Comparison of ENCODE assay signal across 1 cellular context in genomic region chr12:49264873-49265792, GRCh38.
TF ChIP-seq lines count a peak whose summit lies in the region.

TSS of gene TUBA1C (plus strand) at chr12:49265082. CDS start at chr12:49265182, 100 bp downstream.

TF ChIP-seq in HepG2, 621 proteins besides CTCF, POLR2A, EP300 and RAD21 (continued from another document and continues in another):
- TF ChIP-seq ZNF407 (CRISPR knock-in tag; IDR thresholded peaks at IDR 0.05; ENCODE audit: not compliant biosample characterization): peak; percentile 51
- TF ChIP-seq BRCA1 (CRISPR knock-in tag; IDR thresholded peaks at IDR 0.05): peak; percentile 89
- no peak for TF ChIP-seq ZKSCAN5 (CRISPR knock-in tag; IDR thresholded peaks at IDR 0.05)
- TF ChIP-seq SMAD3 (CRISPR knock-in tag; IDR thresholded peaks at IDR 0.05): no peak
- no peak for TF ChIP-seq HMG20A (CRISPR knock-in tag; IDR thresholded peaks at IDR 0.05; ENCODE audit: borderline replicate concordance)
- TF ChIP-seq ZNF879 (CRISPR knock-in tag; IDR thresholded peaks at IDR 0.05): no peak
- peak; percentile 91 for TF ChIP-seq SALL2 (CRISPR knock-in tag; IDR thresholded peaks at IDR 0.05)
- no peak for TF ChIP-seq FOXP1 (IDR thresholded peaks at IDR 0.05)
- TF ChIP-seq FOXP1 (CRISPR knock-in tag; IDR thresholded peaks at IDR 0.05): no peak
- TF ChIP-seq ZFP36L2 (CRISPR knock-in tag; IDR thresholded peaks at IDR 0.05): 0 out of 2 replicates have a peak, but pooled peaks have one; percentile 20
- no peak for TF ChIP-seq ZNF713 (CRISPR knock-in tag; IDR thresholded peaks at IDR 0.05)
- no peak for TF ChIP-seq HMG20B (CRISPR knock-in tag; conservative IDR thresholded peaks at IDR 0.05)
- TF ChIP-seq ZNF337 (CRISPR knock-in tag; IDR thresholded peaks at IDR 0.05; ENCODE audit: borderline replicate concordance, low read depth): no peak
- TF ChIP-seq ZNF17 (CRISPR knock-in tag; IDR thresholded peaks at IDR 0.05): no peak
- TF ChIP-seq ZFP90 (CRISPR knock-in tag; IDR thresholded peaks at IDR 0.05; ENCODE audit: borderline replicate concordance): peak; percentile 92
- no peak for TF ChIP-seq SP5 (CRISPR knock-in tag; IDR thresholded peaks at IDR 0.05; ENCODE audit: borderline replicate concordance, low read depth)
- no peak; the same call in 1 of the 2 replicates for TF ChIP-seq JDP2 (CRISPR knock-in tag; IDR thresholded peaks at IDR 0.05; ENCODE audit: borderline replicate concordance)
- TF ChIP-seq ZNF224 (CRISPR knock-in tag; IDR thresholded peaks at IDR 0.05): no peak
- TF ChIP-seq ZNF672 (CRISPR knock-in tag; IDR thresholded peaks at IDR 0.05): no peak
- TF ChIP-seq ZNF792 (CRISPR knock-in tag; IDR thresholded peaks at IDR 0.05): 0 out of 2 replicates have a peak, but pooled peaks have one; percentile 12
- TF ChIP-seq ZNF350 (CRISPR knock-in tag; IDR thresholded peaks at IDR 0.05; ENCODE audit: borderline replicate concordance, low read depth): peak; percentile 25; the same call in 1 of the 2 replicates
- no peak for TF ChIP-seq ZHX2 (IDR thresholded peaks at IDR 0.05; ENCODE audit: low read depth)
- peak; percentile 91 for TF ChIP-seq ZHX2 (CRISPR knock-in tag; IDR thresholded peaks at IDR 0.05; ENCODE audit: borderline replicate concordance)
- TF ChIP-seq PBX2 (CRISPR knock-in tag; IDR thresholded peaks at IDR 0.05): no peak
- TF ChIP-seq ZFP91 (CRISPR knock-in tag; IDR thresholded peaks at IDR 0.05; ENCODE audit: borderline replicate concordance): peak; percentile 65; the same call in 1 of the 2 replicates
- TF ChIP-seq HMGXB4 (CRISPR knock-in tag; IDR thresholded peaks at IDR 0.05; ENCODE audit: borderline replicate concordance in 1 of 2, low read depth in 1 of 2): peak; percentile 49 to 70; a peak in 2 of 4 replicates
- TF ChIP-seq ARID2 (CRISPR knock-in tag; IDR thresholded peaks at IDR 0.05; ENCODE audit: borderline replicate concordance): no peak
- TF ChIP-seq ZNF138 (CRISPR knock-in tag; IDR thresholded peaks at IDR 0.05; ENCODE audit: low read depth): 0 out of 2 replicates have a peak, but pooled peaks have one; percentile 82
- peak; percentile 85 for TF ChIP-seq ZFX (CRISPR knock-in tag; IDR thresholded peaks at IDR 0.05; ENCODE audit: low read depth)
- TF ChIP-seq ZNF142 (CRISPR knock-in tag; IDR thresholded peaks at IDR 0.05): peak; percentile 91
- TF ChIP-seq SSRP1 (CRISPR knock-in tag; IDR thresholded peaks at IDR 0.05): no peak
